ENCODE assay signal across 10 cellular contexts in the genomic region with DNA sequence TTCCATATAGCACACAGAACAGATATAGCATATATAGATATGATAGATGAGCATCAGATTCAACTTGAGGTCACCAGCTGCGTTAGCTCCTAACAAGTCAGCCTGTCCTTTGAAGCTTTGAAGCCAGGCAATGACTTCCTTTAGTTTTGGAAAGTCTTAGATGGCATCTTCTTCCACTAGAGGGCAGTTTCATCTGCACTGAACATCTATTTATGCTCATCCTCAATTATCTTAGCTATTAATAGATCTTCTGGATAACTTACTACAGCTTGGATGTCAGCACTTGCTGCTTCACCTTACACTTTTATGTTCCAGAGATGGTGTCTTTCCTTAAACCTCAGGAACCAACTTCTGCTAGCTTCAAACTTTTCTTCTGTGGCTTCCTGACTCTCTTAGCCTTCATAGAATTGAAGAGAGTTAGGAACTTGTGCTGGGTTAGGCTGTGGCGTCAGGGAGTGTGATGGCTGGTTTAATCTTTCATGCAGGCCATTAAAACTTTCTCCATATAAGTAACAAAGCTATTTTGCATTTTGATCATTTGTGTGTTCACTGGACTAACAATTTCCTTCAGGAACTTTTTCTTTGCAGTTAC.
DNase-seq lines count a peak whose midpoint lies in the region; FAIRE-seq and TF ChIP-seq lines count a peak whose summit lies in the region.
"Had no signal": no experiment of that assay in that cellular context is flagged by ENCODE, and none has a peak within 500 bp of the region (broad histone marks: within the 10 kb centered on the region; RNA-seq: fewer than 3 reads in every experiment).

No MANE protein-coding gene starts in this region.

- H4K20me1 ChIP-seq in keratinocyte (ENCODE audit: control insufficient read depth, extremely low read depth, insufficient read depth, low read length) = no peaks in the 10 kb centered on the region

- H3K4me3 ChIP-seq in BE2C (ENCODE audit: low read depth, low read length) = no peak overlapping the region
- H3K4me3 ChIP-seq in adipocyte (ENCODE audit: low read length) = no peak overlapping the region
- H3K4me3 ChIP-seq in keratinocyte (ENCODE audit: control insufficient read depth in 2 of 3, extremely low read depth in 1 of 3, insufficient read depth in 2 of 3, low read depth in 1 of 3, low read length in 3 of 3) = no peak overlapping the region
- no peak overlapping the region for H3K4me3 ChIP-seq in transverse colon
- no peak overlapping the region for H3K4me3 ChIP-seq in vagina

- intact Hi-C loops in transverse colon (cut with DNase I; ENCODE audit: low total_unique reads) (no loop called here), vagina (cut with DNase I) (no loop called here), CD14-positive monocyte (cut with micrococcal nuclease) (no loop called here)

- no peaks in the 10 kb centered on the region for H3K79me2 ChIP-seq in keratinocyte (ENCODE audit: control insufficient read depth, insufficient read depth, low read length)

- in situ Hi-C loops in transverse colon (cut with MboI; ENCODE audit: low pct_ligation_motif_present in 1 of 4, low pct_unique_long_range_greater_than_20kb in 1 of 4, low sequenced_read_pairs in 3 of 4) = no loop called here

- no peak overlapping the region for H3K4me3 Mint-ChIP-seq in HFFc6
- H3K4me3 Mint-ChIP-seq in CD14-positive monocyte = no peak overlapping the region

- H3K36me3 ChIP-seq in BE2C = no peaks in the 10 kb centered on the region
- H3K36me3 ChIP-seq in adipocyte (ENCODE audit: control insufficient read depth, insufficient read depth, low read length, severe bottlenecking) = no peaks in the 10 kb centered on the region
- H3K36me3 ChIP-seq in keratinocyte (ENCODE audit: control insufficient read depth in 2 of 2, extremely low read depth in 1 of 2, insufficient read depth in 2 of 2, low read length in 2 of 2) = no peaks in the 10 kb centered on the region
- no peaks in the 10 kb centered on the region for H3K36me3 ChIP-seq in transverse colon
- H3K36me3 ChIP-seq in vagina = no peaks in the 10 kb centered on the region

- peaks cover 46% of the 10 kb centered on the region for H3K9me3 Mint-ChIP-seq in HFFc6
- peaks cover 0 to 5% (median 2%) of the 10 kb centered on the region in 7 donors for H3K9me3 Mint-ChIP-seq in CD14-positive monocyte

- dilution Hi-C loops in keratinocyte (cut with MboI; ENCODE audit: extremely low pct_ligation_motif_present, low sequenced_read_pairs) = no loop called here

- peak; percentile 78 for FAIRE-seq in keratinocyte (lab: Jason Lieb, UNC)

- H3K9ac ChIP-seq in adipocyte (ENCODE audit: low read length) = no peak overlapping the region
- H3K9ac ChIP-seq in keratinocyte (ENCODE audit: control insufficient read depth, extremely low read depth, insufficient read depth, low read length) = no peak overlapping the region

- no peaks in the 10 kb centered on the region for H3K27me3 Mint-ChIP-seq in HFFc6 (ENCODE audit: insufficient read depth)
- H3K27me3 Mint-ChIP-seq in CD14-positive monocyte (ENCODE audit: low read depth in 3 of 3) = peaks cover 0 to 1% (median 0%) of the 10 kb centered on the region in 3 donors

- H3K36me3 Mint-ChIP-seq in HFFc6 (ENCODE audit: low read depth) (no peaks in the 10 kb centered on the region), CD14-positive monocyte (no peaks in the 10 kb centered on the region)

- H3K27ac ChIP-seq in keratinocyte (ENCODE audit: control insufficient read depth, insufficient read depth, low read length) (no peak overlapping the region), transverse colon (no peak overlapping the region), vagina (no peak overlapping the region)
- H3K27ac ChIP-seq: epithelial cell of prostate had no signal

- WGBS in transverse colon (ENCODE audit: low coverage in 1 of 2), 2 donors = 20 to 49% methylated on average over 2 of the region's 2 CpGs

- H3K4me1 Mint-ChIP-seq in HFFc6 (ENCODE audit: low read depth) (no peaks in the 10 kb centered on the region), CD14-positive monocyte (no peaks in the 10 kb centered on the region)

- H2AFZ ChIP-seq in keratinocyte (ENCODE audit: control insufficient read depth, low read length) = no peak overlapping the region

- H3K9me3 ChIP-seq in BE2C = no peaks in the 10 kb centered on the region
- H3K9me3 ChIP-seq in adipocyte (ENCODE audit: control insufficient read depth, low read length) = peaks cover 5% of the 10 kb centered on the region
- peaks cover 2% of the 10 kb centered on the region for H3K9me3 ChIP-seq in keratinocyte (ENCODE audit: control insufficient read depth, low read depth, low read length)
- H3K9me3 ChIP-seq in transverse colon = no peaks in the 10 kb centered on the region
- no peaks in the 10 kb centered on the region for H3K9me3 ChIP-seq in vagina

- DNase-seq in BE2C (no peak), HFFc6 (no peak), adipocyte (ENCODE audit: low read depth) (peak; percentile 64), keratinocyte (ENCODE audit: low read depth, low spot score) (peak; percentile 7), transverse colon (no peak), vagina (ENCODE audit: extremely low spot score in 2 of 2) (no peak), CD14-positive monocyte (ENCODE audit: low spot score) (no peak), cortex of kidney (lab: John Stamatoyannopoulos, UW) (no peak)
- DNase-seq: activated CD4-positive, CD25-positive, alpha-beta regulatory T cell had no signal

- no peak overlapping the region for H3K27ac Mint-ChIP-seq in HFFc6
- no peak overlapping the region for H3K27ac Mint-ChIP-seq in CD14-positive monocyte

- no peak overlapping the region for H3K4me2 ChIP-seq in keratinocyte (ENCODE audit: control insufficient read depth, extremely low read depth, insufficient read depth, low read depth, low read length)

- TF ChIP-seq POLR2A in transverse colon (IDR thresholded peaks at IDR 0.05) (no peak), vagina (IDR thresholded peaks at IDR 0.05) (no peak)

- no peak for TF ChIP-seq EP300 in transverse colon (IDR thresholded peaks at IDR 0.05; ENCODE audit: low read depth)

- no peaks in the 10 kb centered on the region for H3K9me1 ChIP-seq in keratinocyte (ENCODE audit: control insufficient read depth, extremely low read depth, insufficient read depth, low read length)

- H3K4me1 ChIP-seq in BE2C = no peaks in the 10 kb centered on the region
- no peaks in the 10 kb centered on the region for H3K4me1 ChIP-seq in adipocyte (ENCODE audit: control insufficient read depth, insufficient read depth, low read length)
- no peaks in the 10 kb centered on the region for H3K4me1 ChIP-seq in keratinocyte (ENCODE audit: control insufficient read depth, extremely low read depth, insufficient read depth, low read length)
- H3K4me1 ChIP-seq in transverse colon = no peaks in the 10 kb centered on the region
- H3K4me1 ChIP-seq in vagina = no peaks in the 10 kb centered on the region

- H3K27me3 ChIP-seq in BE2C (no peaks in the 10 kb centered on the region), adipocyte (replicated peaks; ENCODE audit: control insufficient read depth, insufficient read depth, low read length) (no peaks in the 10 kb centered on the region), keratinocyte (ENCODE audit: control insufficient read depth, extremely low read depth, insufficient read depth, low read length) (no peaks in the 10 kb centered on the region), transverse colon (no peaks in the 10 kb centered on the region), vagina (no peaks in the 10 kb centered on the region)

- TF ChIP-seq CTCF in BE2C (IDR thresholded peaks at IDR 0.05; ENCODE audit: low read depth, low read length) = peak; percentile 69
- TF ChIP-seq CTCF in HFFc6 (IDR thresholded peaks at IDR 0.05) = peak; percentile 38; the same call in 1 of the 2 replicates
- peak; percentile 25 to 64 (median 52) for TF ChIP-seq CTCF in keratinocyte (optimal IDR thresholded peaks at IDR 0.05 in 1 of 3, IDR thresholded peaks at IDR 0.05 in 1 of 3, conservative IDR thresholded peaks at IDR 0.05 in 1 of 3; ENCODE audit: extremely low read depth in 1 of 3, insufficient read depth in 2 of 3, low read length in 3 of 3)
- TF ChIP-seq CTCF in transverse colon (IDR thresholded peaks at IDR 0.05) = no peak
- no peak for TF ChIP-seq CTCF in vagina (IDR thresholded peaks at IDR 0.05)
- no peak for TF ChIP-seq CTCF in CD14-positive monocyte (IDR thresholded peaks at IDR 0.05)

Comparison
In these comparisons a context has a peak if more than half of its experiments do, and no peak if none do; other contexts are left out.
1. DNase-seq: peak in adipocyte (single experiment) and keratinocyte (single experiment); none in BE2C (single experiment), HFFc6 (single experiment), transverse colon (single experiment), vagina (0 of 2), CD14-positive monocyte (single experiment) and cortex of kidney (single experiment).
2. CTCF ChIP-seq: peak in BE2C (single experiment), HFFc6 (single experiment) and keratinocyte (3 of 3); none in transverse colon (0 of 5), vagina (0 of 3) and CD14-positive monocyte (single experiment).